ENCODE assay signal across 8 cellular contexts in genomic region chr19:41934849-41935374, GRCh38. TPM values are rescaled to one million over a fixed set of nuclear protein-coding genes. Genes with fewer than 3 reads are reported as not detected.
DNase-seq lines count a peak whose midpoint lies in the region; ATAC-seq and TF ChIP-seq lines count a peak whose summit lies in the region.

No MANE protein-coding gene starts in this region.

- H3K4me3 ChIP-seq in esophagus squamous epithelium, result no peak overlapping the region
- H3K4me3 ChIP-seq in neural cell (ENCODE audit: low read length), result no peak overlapping the region
- no peak overlapping the region for H3K4me3 ChIP-seq in thoracic aorta

- no peaks in the 10 kb centered on the region for H3K9me2 ChIP-seq in neural cell (ENCODE audit: insufficient read depth, low read length)

- H3F3A ChIP-seq in neural cell (ENCODE audit: insufficient read depth, low read length, poor library complexity, severe bottlenecking), result no peaks in the 10 kb centered on the region

- peaks cover 0 to 24% (median 9%) of the 10 kb centered on the region in 3 donors for H3K4me1 ChIP-seq in esophagus squamous epithelium
- no peaks in the 10 kb centered on the region for H3K4me1 ChIP-seq in thoracic aorta (ENCODE audit: control insufficient read depth in 1 of 2, low read depth in 2 of 2)

- H3K9me3 ChIP-seq in esophagus squamous epithelium (no peaks in the 10 kb centered on the region), neural cell (ENCODE audit: low read length) (no peaks in the 10 kb centered on the region), thoracic aorta (no peaks in the 10 kb centered on the region)

- no peaks in the 10 kb centered on the region for H3K79me2 ChIP-seq in neural cell (replicated peaks; ENCODE audit: insufficient read depth, low read length)

- H3K36me3 ChIP-seq in esophagus squamous epithelium, result no peaks in the 10 kb centered on the region
- H3K36me3 ChIP-seq in neural cell (ENCODE audit: insufficient read depth, low read length), result no peaks in the 10 kb centered on the region
- H3K36me3 ChIP-seq in thoracic aorta, result no peaks in the 10 kb centered on the region

- 12 to 25% methylated on average over 7 of the region's 7 CpGs for WGBS in esophagus squamous epithelium, 2 donors

- H3K27me3 ChIP-seq in esophagus squamous epithelium (peaks cover 19 to 100% (median 26%) of the 10 kb centered on the region in 4 donors), neural cell (ENCODE audit: insufficient read depth, low read depth, low read length) (peaks cover 75% of the 10 kb centered on the region), thoracic aorta (replicated peaks; ENCODE audit: insufficient read depth) (peaks cover 12% of the 10 kb centered on the region)

- no peak overlapping the region for H3K4me2 ChIP-seq in neural cell (ENCODE audit: low read length)

- H3K27ac ChIP-seq in esophagus squamous epithelium (no peak overlapping the region), neural cell (ENCODE audit: low read length) (no peak overlapping the region), thoracic aorta (no peak overlapping the region)

- TF ChIP-seq POLR2A in esophagus squamous epithelium (IDR thresholded peaks at IDR 0.05), result no peak

- no peak for TF ChIP-seq EP300 in neural cell (conservative IDR thresholded peaks at IDR 0.05; ENCODE audit: poor library complexity, severe bottlenecking)

- DNase-seq in COLO668 (lab: John Stamatoyannopoulos, UW; ENCODE audit: unreplicated experiment), result peak; percentile 74
- DNase-seq in OCI-M2 (lab: John Stamatoyannopoulos, UW; ENCODE audit: unreplicated experiment), result peak; percentile 69
- peak; percentile 74 for DNase-seq in activated T-cell treated with anti-CD3 and anti-CD28 coated beads for 4 hours
- DNase-seq in esophagus squamous epithelium (lab: John Stamatoyannopoulos, UW), result no peak
- DNase-seq in thoracic aorta (ENCODE audit: low spot score), result no peak

- intact Hi-C loops in esophagus squamous epithelium (cut with DNase I), result no loop called here

- ATAC-seq in HG02642 (IDR thresholded peaks at IDR 0.05; ENCODE audit: poor library complexity, unreplicated experiment) (peak; percentile 54), thoracic aorta (ENCODE audit: insufficient number of reproducible peaks, low FRiP score, low read depth) (no peak), GM18861 (IDR thresholded peaks at IDR 0.05; ENCODE audit: unreplicated experiment) (no peak)

- TF ChIP-seq RAD21 in neural cell (conservative IDR thresholded peaks at IDR 0.05), result peak; percentile 66

- TF ChIP-seq CTCF in esophagus squamous epithelium (IDR thresholded peaks at IDR 0.05) (peak; percentile 59 to 84 (median 72)), neural cell (IDR thresholded peaks at IDR 0.05; ENCODE audit: poor library complexity, severe bottlenecking) (peak; percentile 85), thoracic aorta (IDR thresholded peaks at IDR 0.05) (peak; percentile 72)

- H4K20me1 ChIP-seq in neural cell (ENCODE audit: insufficient read depth), result no peaks in the 10 kb centered on the region

- no peak overlapping the region for H2AFZ ChIP-seq in neural cell (ENCODE audit: low read depth, low read length)

- no peak overlapping the region for H3K9ac ChIP-seq in neural cell (ENCODE audit: low read length)

TF ChIP-seq in neural cell, 6 proteins besides CTCF, POLR2A, EP300 and RAD21:
- TF ChIP-seq SMC3 (conservative IDR thresholded peaks at IDR 0.05; ENCODE audit: poor library complexity), result peak; percentile 66
- TF ChIP-seq REST (IDR thresholded peaks at IDR 0.05; ENCODE audit: borderline replicate concordance), result no peak
- no peak for TF ChIP-seq EZH2 (IDR thresholded peaks at IDR 0.05; ENCODE audit: borderline replicate concordance, insufficient read depth, low read length, poor library complexity, severe bottlenecking)
- no peak for TF ChIP-seq MXI1 (conservative IDR thresholded peaks at IDR 0.05; ENCODE audit: poor library complexity, severe bottlenecking)

RNA-seq across cellular contexts. Expression of gene ERFL, which starts 6.7 kb away (rescaled TPM):
- not detected for total RNA-seq in esophagus squamous epithelium
- polyA plus RNA-seq in neural cell, result 0.31 and 0.52 TPM in 2 replicates
- not detected in 2 replicates for polyA minus RNA-seq in neural cell
- total RNA-seq in thoracic aorta, result under 1 TPM; 0.28 to 0.41 TPM

RNA-seq across cellular contexts. Expression of gene RABAC1, which starts 24.2 kb away (rescaled TPM):
- 100 to 1,000 TPM in 3 of 4 donors, 10 to 100 TPM in 1; 47.4 to 113 (median 103) TPM for total RNA-seq in esophagus squamous epithelium
- 279 and 290 TPM in 2 replicates for polyA plus RNA-seq in neural cell
- polyA minus RNA-seq in neural cell, result 81.8 and 91.5 TPM in 2 replicates
- 100 to 1,000 TPM; 130 to 332 TPM for total RNA-seq in thoracic aorta

RNA-seq across cellular contexts. Expression of gene ARHGEF1, which starts 51.9 kb away (rescaled TPM):
- total RNA-seq in esophagus squamous epithelium, result 10 to 100 TPM; 31.0 to 59.5 (median 56.2) TPM
- polyA plus RNA-seq in neural cell, result 12.0 and 13.6 TPM in 2 replicates
- polyA minus RNA-seq in neural cell, result 10.5 and 13.1 TPM in 2 replicates
- total RNA-seq in thoracic aorta, result 100 to 1,000 TPM in 1 of 2 donors, 10 to 100 TPM in 1; 75.3 to 104 TPM

RNA-seq across cellular contexts. Expression of gene CD79A, which starts 57.8 kb away (rescaled TPM):
- total RNA-seq in esophagus squamous epithelium (1 to 10 TPM in 2 of 4 donors, not detected in 2; 1.7 to 3.1 TPM), thoracic aorta (not detected)
- polyA plus RNA-seq in neural cell, result 0.40 TPM in 1 of 2 replicates, not detected in the other
- polyA minus RNA-seq in neural cell, result not detected in 2 replicates

RNA-seq across cellular contexts. Expression of gene ATP1A3, which starts 59.1 kb away (rescaled TPM):
- under 1 TPM in 2 of 4 donors, not detected in 2; 0.19 to 0.42 TPM for total RNA-seq in esophagus squamous epithelium
- 36.2 and 53.6 TPM in 2 replicates for polyA plus RNA-seq in neural cell
- 152 and 155 TPM in 2 replicates for polyA minus RNA-seq in neural cell
- total RNA-seq in thoracic aorta, result under 1 TPM in 1 of 2 donors, not detected in 1; 0.14 TPM

Comparison
In these comparisons a context has a peak if more than half of its experiments do, and no peak if none do; other contexts are left out.
1. DNase-seq: peak in COLO668 (single experiment), OCI-M2 (single experiment) and activated T-cell treated with anti-CD3 and anti-CD28 coated beads for 4 hours (single experiment); none in esophagus squamous epithelium (single experiment) and thoracic aorta (single experiment).
2. Peak in every context shown above with its lines, with median percentiles within 50 percentile points of each other: CTCF ChIP-seq.